Comparison of ENCODE assay signal across 1 cellular context in the genomic region with DNA sequence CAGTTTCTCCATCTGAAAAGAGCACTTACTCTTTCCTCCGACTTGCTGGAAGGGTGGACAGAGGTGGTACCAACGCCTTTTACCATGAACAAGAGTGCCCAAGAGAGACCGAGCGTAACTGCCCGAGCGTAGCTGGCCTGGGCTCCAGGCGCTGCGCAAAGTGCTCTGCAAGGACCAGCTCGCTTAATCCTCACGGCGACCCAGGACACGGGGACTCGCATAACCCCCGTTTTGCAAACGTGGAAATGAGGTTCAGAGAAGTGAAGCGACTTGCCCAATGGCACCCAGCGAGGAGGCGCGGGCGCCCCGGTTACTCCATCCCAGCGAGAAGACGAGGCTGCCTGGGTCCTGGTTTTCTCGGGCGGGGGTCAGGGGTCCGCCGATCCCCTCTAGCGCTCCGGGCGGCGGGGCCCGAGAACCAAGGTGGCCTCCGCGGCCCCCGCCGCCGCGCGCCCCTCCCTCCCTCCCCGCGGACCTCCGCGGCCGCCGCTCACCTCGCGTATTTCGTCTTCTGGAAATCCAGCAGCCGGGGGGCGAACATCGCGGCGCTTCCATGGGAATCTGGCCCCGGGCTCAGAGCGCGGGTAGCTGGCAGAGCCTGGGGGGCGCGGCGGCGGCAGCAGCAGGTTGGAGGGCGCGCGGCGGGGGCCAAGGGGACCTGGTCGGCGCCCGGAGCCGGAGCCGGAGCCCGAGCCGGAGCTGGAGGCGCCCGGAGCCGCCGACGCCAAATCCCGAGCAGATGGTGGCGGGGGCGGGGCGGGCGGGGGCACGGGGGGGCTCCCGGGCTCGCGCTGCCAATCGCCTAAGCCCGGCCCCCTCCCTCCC.
TF ChIP-seq lines count a peak whose summit lies in the region.

A gene with protein sequence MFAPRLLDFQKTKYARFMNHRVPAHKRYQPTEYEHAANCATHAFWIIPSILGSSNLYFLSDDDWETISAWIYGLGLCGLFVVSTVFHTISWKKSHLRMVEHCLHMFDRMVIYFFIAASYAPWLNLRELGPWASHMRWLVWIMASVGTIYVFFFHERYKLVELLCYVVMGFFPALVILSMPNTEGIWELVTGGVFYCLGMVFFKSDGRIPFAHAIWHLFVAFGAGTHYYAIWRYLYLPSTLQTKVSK (minus strand): TSS at position 711 of the 825 bp plus-strand sequence. CDS start 170 bp downstream, at position 541.

TF ChIP-seq in IMR-90, 13 proteins besides CTCF, POLR2A, EP300 and RAD21:
- TF ChIP-seq MAFK (IDR thresholded peaks at IDR 0.05; ENCODE audit: low read depth, low read length) (no peak), CHD1 (IDR thresholded peaks at IDR 0.05; ENCODE audit: low read depth, low read length) (no peak)
TF ChIP-seq in IMR-90: peak in this region for 0.
